ENCODE assay signal across 1 cellular context in genomic region chr2:127526142-127526939, GRCh38.
TF ChIP-seq lines count a peak whose summit lies in the region.

Gene IWS1 (minus strand): TSS chr2:127526489. CDS start chr2:127526208, 281 bp downstream.

TF ChIP-seq in HepG2, 621 proteins besides CTCF, POLR2A, EP300 and RAD21 (continued from another document and continues in another):
- TF ChIP-seq, protein P1, sequence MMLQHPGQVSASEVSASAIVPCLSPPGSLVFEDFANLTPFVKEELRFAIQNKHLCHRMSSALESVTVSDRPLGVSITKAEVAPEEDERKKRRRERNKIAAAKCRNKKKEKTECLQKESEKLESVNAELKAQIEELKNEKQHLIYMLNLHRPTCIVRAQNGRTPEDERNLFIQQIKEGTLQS (CRISPR knock-in tag; IDR thresholded peaks at IDR 0.05), result no peak
- TF ChIP-seq NONO (IDR thresholded peaks at IDR 0.05) (no peak), NONO (CRISPR knock-in tag; conservative IDR thresholded peaks at IDR 0.05) (peak; percentile 80), NFIC (IDR thresholded peaks at IDR 0.05; ENCODE audit: low read length) (peak; percentile 33; the same call in 1 of the 2 replicates), SRSF4 (IDR thresholded peaks at IDR 0.05; ENCODE audit: low read depth, low read length, poor library complexity, severe bottlenecking) (no peak), HNRNPL (IDR thresholded peaks at IDR 0.05; ENCODE audit: low read depth, low read length) (peak; percentile 82), SMAD9 (CRISPR knock-in tag; IDR thresholded peaks at IDR 0.05) (no peak), SCMH1 (CRISPR knock-in tag; IDR thresholded peaks at IDR 0.05; ENCODE audit: borderline replicate concordance) (no peak), ZNF430 (CRISPR knock-in tag; IDR thresholded peaks at IDR 0.05) (no peak; the same call in 1 of the 2 replicates), GTF3A (CRISPR knock-in tag; conservative IDR thresholded peaks at IDR 0.05) (no peak; the same call in 1 of the 2 replicates), PHB2 (IDR thresholded peaks at IDR 0.05; ENCODE audit: partially characterized antibody) (no peak), FOXA1 (IDR thresholded peaks at IDR 0.05) (no peak), FOXA1 (CRISPR knock-in tag; IDR thresholded peaks at IDR 0.05) (no peak), CCDC6 (CRISPR knock-in tag; IDR thresholded peaks at IDR 0.05) (0 out of 2 replicates have a peak, but pooled peaks have one; percentile 82), HBP1 (CRISPR knock-in tag; IDR thresholded peaks at IDR 0.05; ENCODE audit: low read depth) (peak; percentile 69; the same call in 1 of the 2 replicates), SNAPC4 (CRISPR knock-in tag; IDR thresholded peaks at IDR 0.05) (peak; percentile 82), BRD4 (CRISPR knock-in tag; IDR thresholded peaks at IDR 0.05) (peak; percentile 16; the same call in 1 of the 2 replicates), THYN1 (CRISPR knock-in tag; IDR thresholded peaks at IDR 0.05; ENCODE audit: borderline replicate concordance, low read depth) (no peak), SMAD3 (CRISPR knock-in tag; IDR thresholded peaks at IDR 0.05) (no peak; the same call in 1 of the 2 replicates), IKZF1 (IDR thresholded peaks at IDR 0.05) (no peak), DPF2 (CRISPR knock-in tag; IDR thresholded peaks at IDR 0.05; ENCODE audit: borderline replicate concordance, low read depth) (no peak), CC2D1A (CRISPR knock-in tag; IDR thresholded peaks at IDR 0.05) (no peak), NPAS2 (CRISPR knock-in tag; IDR thresholded peaks at IDR 0.05; ENCODE audit: borderline replicate concordance) (no peak), ZNF747 (CRISPR knock-in tag; IDR thresholded peaks at IDR 0.05; ENCODE audit: borderline replicate concordance) (peak; percentile 22; the same call in 1 of the 2 replicates), ZNF501 (CRISPR knock-in tag; IDR thresholded peaks at IDR 0.05) (peak; percentile 94), ZNF557 (CRISPR knock-in tag; IDR thresholded peaks at IDR 0.05) (0 out of 2 replicates have a peak, but pooled peaks have one; percentile 50), NKX3-1 (CRISPR knock-in tag; IDR thresholded peaks at IDR 0.05) (peak; percentile 17; the same call in 1 of the 2 replicates), KAT7 (CRISPR knock-in tag; IDR thresholded peaks at IDR 0.05; ENCODE audit: borderline replicate concordance) (peak; percentile 75; the same call in 1 of the 2 replicates), NR3C1 (CRISPR knock-in tag; IDR thresholded peaks at IDR 0.05) (no peak), ZNF572 (CRISPR knock-in tag; IDR thresholded peaks at IDR 0.05) (peak; percentile 49; the same call in 1 of the 2 replicates), CHD2 (IDR thresholded peaks at IDR 0.05; ENCODE audit: low read depth, low read length) (peak; percentile 11; the same call in 1 of the 2 replicates), SIN3B (IDR thresholded peaks at IDR 0.05; ENCODE audit: low read length) (peak; percentile 19; the same call in 1 of the 2 replicates), ELF3 (CRISPR knock-in tag; IDR thresholded peaks at IDR 0.05) (peak; percentile 43; the same call in 1 of the 2 replicates), TCF12 (IDR thresholded peaks at IDR 0.05) (no peak), TCF12 (CRISPR knock-in tag; IDR thresholded peaks at IDR 0.05) (0 out of 2 replicates have a peak, but pooled peaks have one; percentile 50), JDP2 (CRISPR knock-in tag; IDR thresholded peaks at IDR 0.05; ENCODE audit: borderline replicate concordance) (no peak), ZSCAN9 (CRISPR knock-in tag; IDR thresholded peaks at IDR 0.05; ENCODE audit: borderline replicate concordance) (peak; percentile 47; the same call in 1 of the 2 replicates), TCF7L2 (IDR thresholded peaks at IDR 0.05; ENCODE audit: low read depth, low read length) (no peak), SP5 (CRISPR knock-in tag; IDR thresholded peaks at IDR 0.05; ENCODE audit: borderline replicate concordance, low read depth) (0 out of 2 replicates have a peak, but pooled peaks have one; percentile 53), KDM6A (CRISPR knock-in tag; IDR thresholded peaks at IDR 0.05; ENCODE audit: low read depth) (no peak), CBX2 (IDR thresholded peaks at IDR 0.05; ENCODE audit: low read depth, low read length) (no peak), CBX2 (CRISPR knock-in tag; IDR thresholded peaks at IDR 0.05; ENCODE audit: low read depth) (0 out of 2 replicates have a peak, but pooled peaks have one; percentile 67), KMT2A (CRISPR knock-in tag; IDR thresholded peaks at IDR 0.05) (peak; percentile 97), TFDP2 (CRISPR knock-in tag; IDR thresholded peaks at IDR 0.05) (peak; percentile 95), PLSCR1 (CRISPR knock-in tag; IDR thresholded peaks at IDR 0.05; ENCODE audit: borderline replicate concordance) (peak; percentile 37; the same call in 1 of the 2 replicates), ZMAT3 (CRISPR knock-in tag; conservative IDR thresholded peaks at IDR 0.05) (peak; percentile 89; the same call in 1 of the 2 replicates), ESRRA (CRISPR knock-in tag; IDR thresholded peaks at IDR 0.05; ENCODE audit: low read depth) (peak; percentile 52; the same call in 1 of the 2 replicates), ZFY (CRISPR knock-in tag; IDR thresholded peaks at IDR 0.05) (peak; percentile 88), MIER3 (CRISPR knock-in tag; IDR thresholded peaks at IDR 0.05; ENCODE audit: borderline replicate concordance) (peak; percentile 55; the same call in 1 of the 2 replicates), ZNF180 (CRISPR knock-in tag; IDR thresholded peaks at IDR 0.05; ENCODE audit: borderline replicate concordance, low read depth) (no peak), ETV5 (CRISPR knock-in tag; IDR thresholded peaks at IDR 0.05; ENCODE audit: borderline replicate concordance) (no peak), ZNF790 (CRISPR knock-in tag; IDR thresholded peaks at IDR 0.05; ENCODE audit: borderline replicate concordance) (peak; percentile 92; the same call in 1 of the 2 replicates), IRX3 (CRISPR knock-in tag; IDR thresholded peaks at IDR 0.05; ENCODE audit: borderline replicate concordance, low read depth) (peak; percentile 80; the same call in 1 of the 2 replicates)
- TF ChIP-seq, protein P2, sequence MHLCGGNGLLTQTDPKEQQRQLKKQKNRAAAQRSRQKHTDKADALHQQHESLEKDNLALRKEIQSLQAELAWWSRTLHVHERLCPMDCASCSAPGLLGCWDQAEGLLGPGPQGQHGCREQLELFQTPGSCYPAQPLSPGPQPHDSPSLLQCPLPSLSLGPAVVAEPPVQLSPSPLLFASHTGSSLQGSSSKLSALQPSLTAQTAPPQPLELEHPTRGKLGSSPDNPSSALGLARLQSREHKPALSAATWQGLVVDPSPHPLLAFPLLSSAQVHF (CRISPR knock-in tag; IDR thresholded peaks at IDR 0.05), result no peak
- TF ChIP-seq, protein P3, sequence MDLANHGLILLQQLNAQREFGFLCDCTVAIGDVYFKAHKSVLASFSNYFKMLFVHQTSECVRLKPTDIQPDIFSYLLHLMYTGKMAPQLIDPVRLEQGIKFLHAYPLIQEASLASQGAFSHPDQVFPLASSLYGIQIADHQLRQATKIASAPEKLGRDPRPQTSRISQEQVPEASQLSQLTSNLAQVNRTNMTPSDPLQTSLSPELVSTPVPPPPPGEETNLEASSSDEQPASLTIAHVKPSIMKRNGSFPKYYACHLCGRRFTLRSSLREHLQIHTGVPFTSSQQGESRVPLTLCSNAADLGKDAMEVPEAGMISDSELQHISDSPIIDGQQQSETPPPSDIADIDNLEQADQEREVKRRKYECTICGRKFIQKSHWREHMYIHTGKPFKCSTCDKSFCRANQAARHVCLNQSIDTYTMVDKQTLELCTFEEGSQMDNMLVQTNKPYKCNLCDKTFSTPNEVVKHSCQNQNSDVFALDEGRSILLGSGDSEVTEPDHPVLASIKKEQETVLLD (CRISPR knock-in tag; IDR thresholded peaks at IDR 0.05; ENCODE audit: low read depth), result no peak
- TF ChIP-seq, protein P4, sequence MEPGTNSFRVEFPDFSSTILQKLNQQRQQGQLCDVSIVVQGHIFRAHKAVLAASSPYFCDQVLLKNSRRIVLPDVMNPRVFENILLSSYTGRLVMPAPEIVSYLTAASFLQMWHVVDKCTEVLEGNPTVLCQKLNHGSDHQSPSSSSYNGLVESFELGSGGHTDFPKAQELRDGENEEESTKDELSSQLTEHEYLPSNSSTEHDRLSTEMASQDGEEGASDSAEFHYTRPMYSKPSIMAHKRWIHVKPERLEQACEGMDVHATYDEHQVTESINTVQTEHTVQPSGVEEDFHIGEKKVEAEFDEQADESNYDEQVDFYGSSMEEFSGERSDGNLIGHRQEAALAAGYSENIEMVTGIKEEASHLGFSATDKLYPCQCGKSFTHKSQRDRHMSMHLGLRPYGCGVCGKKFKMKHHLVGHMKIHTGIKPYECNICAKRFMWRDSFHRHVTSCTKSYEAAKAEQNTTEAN (CRISPR knock-in tag; conservative IDR thresholded peaks at IDR 0.05), result no peak
- TF ChIP-seq, protein P5, sequence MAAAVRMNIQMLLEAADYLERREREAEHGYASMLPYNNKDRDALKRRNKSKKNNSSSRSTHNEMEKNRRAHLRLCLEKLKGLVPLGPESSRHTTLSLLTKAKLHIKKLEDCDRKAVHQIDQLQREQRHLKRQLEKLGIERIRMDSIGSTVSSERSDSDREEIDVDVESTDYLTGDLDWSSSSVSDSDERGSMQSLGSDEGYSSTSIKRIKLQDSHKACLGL (CRISPR knock-in tag; IDR thresholded peaks at IDR 0.05), result peak; percentile 90
- TF ChIP-seq, protein P6, sequence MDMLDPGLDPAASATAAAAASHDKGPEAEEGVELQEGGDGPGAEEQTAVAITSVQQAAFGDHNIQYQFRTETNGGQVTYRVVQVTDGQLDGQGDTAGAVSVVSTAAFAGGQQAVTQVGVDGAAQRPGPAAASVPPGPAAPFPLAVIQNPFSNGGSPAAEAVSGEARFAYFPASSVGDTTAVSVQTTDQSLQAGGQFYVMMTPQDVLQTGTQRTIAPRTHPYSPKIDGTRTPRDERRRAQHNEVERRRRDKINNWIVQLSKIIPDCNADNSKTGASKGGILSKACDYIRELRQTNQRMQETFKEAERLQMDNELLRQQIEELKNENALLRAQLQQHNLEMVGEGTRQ (IDR thresholded peaks at IDR 0.05; ENCODE audit: low read depth, low read length), result no peak
- TF ChIP-seq, protein P6 (CRISPR knock-in tag; IDR thresholded peaks at IDR 0.05; ENCODE audit: borderline replicate concordance), result no peak
